Comparison of ENCODE assay signal across 10 cellular contexts in genomic region chr7:30471205-30471604, GRCh38. TPM values are rescaled to one million over a fixed set of nuclear protein-coding genes. Genes with fewer than 3 reads are reported as not detected.
DNase-seq lines count a peak whose midpoint lies in the region; ATAC-seq and TF ChIP-seq lines count a peak whose summit lies in the region.
"Had no signal": no experiment of that assay in that cellular context is flagged by ENCODE, and none has a peak within 500 bp of the region (broad histone marks: within the 10 kb centered on the region; RNA-seq: fewer than 3 reads in every experiment).

No MANE protein-coding gene starts in this region.

- POLR2A ChIA-PET in CD4-positive, alpha-beta memory T cell (lab: Charles Lee; ENCODE audit: partially characterized antibody) = interaction anchor here (0.8 kb wide), 1 partner anchor 444 kb away, joined by 3 read pairs; no protein-coding TSS in a partner anchor

- H3K36me3 ChIP-seq in CD4-positive, alpha-beta memory T cell (ENCODE audit: insufficient read depth, low read length) = no peaks in the 10 kb centered on the region
- H3K36me3 ChIP-seq in sigmoid colon = no peaks in the 10 kb centered on the region

- TF ChIP-seq EP300 in sigmoid colon (IDR thresholded peaks at IDR 0.05) = no peak

- H3K27me3 ChIP-seq in CD4-positive, alpha-beta memory T cell (ENCODE audit: insufficient read depth, low read length) = no peaks in the 10 kb centered on the region
- H3K27me3 ChIP-seq in sigmoid colon = no peaks in the 10 kb centered on the region

- DNase-seq in CD4-positive, alpha-beta memory T cell = no peak
- no peak for DNase-seq in left ventricle myocardium superior
- DNase-seq in sigmoid colon = peak; percentile 81
- no peak for DNase-seq in mesenteric fat pad (ENCODE audit: low spot score)
- no peak for DNase-seq in activated naive CD4-positive, alpha-beta T cell treated with anti-CD3 and anti-CD28 coated beads, Interleukin-2, amount 10 ng/mL, durations not matched to agents 7 days and 5 days

- peaks cover 29 to 30% of the 10 kb centered on the region in 2 donors for H3K36me3 Mint-ChIP-seq in CD4-positive, alpha-beta memory T cell
- peaks cover 39% of the 10 kb centered on the region for H3K36me3 Mint-ChIP-seq in activated naive CD4-positive, alpha-beta T cell treated with anti-CD3 and anti-CD28 coated beads, Interleukin-2, amount 10 ng/mL, durations not matched to agents 7 days and 5 days

- H3K27me3 Mint-ChIP-seq in CD4-positive, alpha-beta memory T cell = no peaks in the 10 kb centered on the region
- H3K27me3 Mint-ChIP-seq in activated naive CD4-positive, alpha-beta T cell treated with anti-CD3 and anti-CD28 coated beads, Interleukin-2, amount 10 ng/mL, durations not matched to agents 7 days and 5 days = no peaks in the 10 kb centered on the region

- no peaks in the 10 kb centered on the region for H3K9me3 ChIP-seq in CD4-positive, alpha-beta memory T cell (ENCODE audit: control insufficient read depth in 1 of 2, low read length in 2 of 2)
- no peaks in the 10 kb centered on the region for H3K9me3 ChIP-seq in sigmoid colon

- CTCF ChIA-PET in CD4-positive, alpha-beta memory T cell (lab: Charles Lee; ENCODE audit: partially characterized antibody) = no interaction called here
- CTCF ChIA-PET in activated naive CD4-positive, alpha-beta T cell treated with anti-CD3 and anti-CD28 coated beads, Interleukin-2, amount 10 ng/mL, durations not matched to agents 7 days and 5 days (lab: Charles Lee) = no interaction called here

- H3K4me1 Mint-ChIP-seq in CD4-positive, alpha-beta memory T cell = peaks cover 49 to 88% (median 70%) of the 10 kb centered on the region in 4 donors
- peaks cover 78% of the 10 kb centered on the region for H3K4me1 Mint-ChIP-seq in activated naive CD4-positive, alpha-beta T cell treated with anti-CD3 and anti-CD28 coated beads, Interleukin-2, amount 10 ng/mL, durations not matched to agents 7 days and 5 days

- intact Hi-C loops in CD4-positive, alpha-beta memory T cell (cut with micrococcal nuclease) = no loop called here
- intact Hi-C loops in left ventricle myocardium superior (cut with micrococcal nuclease) = no loop called here
- intact Hi-C loops in sigmoid colon (cut with DNase I) = loop anchor here (5.0 to 10.0 kb wide), 3 partner anchors 39 to 189 kb away; partner anchors contain the start of genes GARS1 and ZNRF2

- no peak overlapping the region for H3K4me3 ChIP-seq in CD4-positive, alpha-beta memory T cell (ENCODE audit: low read length in 2 of 2)
- no peak overlapping the region for H3K4me3 ChIP-seq in sigmoid colon
- H3K4me3 ChIP-seq: K562 had no signal

- TF ChIP-seq CTCF in sigmoid colon (IDR thresholded peaks at IDR 0.05) = no peak

- peaks cover 53% of the 10 kb centered on the region for H3K4me1 ChIP-seq in CD4-positive, alpha-beta memory T cell (ENCODE audit: insufficient read depth, low read length)
- peaks cover 0 to 67% (median 63%) of the 10 kb centered on the region in 4 donors for H3K4me1 ChIP-seq in sigmoid colon

- H3K27ac Mint-ChIP-seq in CD4-positive, alpha-beta memory T cell = peak overlapping the region in 6 of 7 donors; percentile 14 to 79 (median 52)
- H3K27ac Mint-ChIP-seq in activated naive CD4-positive, alpha-beta T cell treated with anti-CD3 and anti-CD28 coated beads, Interleukin-2, amount 10 ng/mL, durations not matched to agents 7 days and 5 days = no peak overlapping the region
- H3K27ac Mint-ChIP-seq: T-helper 1 cell treated with Interleukin-12 subunit alpha and Interleukin-12 subunit beta and Interleukin-4 antibody, amounts not matched to agents 30 μg/mL and 1 μg/mL, for 36 hours had no signal

- H3K27ac ChIP-seq in CD4-positive, alpha-beta memory T cell (ENCODE audit: low read depth, low read length) = no peak overlapping the region
- peak overlapping the region; percentile 74 to 81 (median 80) for H3K27ac ChIP-seq in sigmoid colon

- ATAC-seq in SK-N-SH treated with all-trans-retinoic acid at 6 μM for 48 hours (peak; percentile 6), left ventricle myocardium superior (peak; percentile 2), GM21723 (IDR thresholded peaks at IDR 0.05; ENCODE audit: unreplicated experiment) (no peak), HG03460 (IDR thresholded peaks at IDR 0.05; ENCODE audit: unreplicated experiment) (no peak)

- 51 to 67% methylated on average over 2 of the region's 2 CpGs for WGBS in sigmoid colon, 2 donors

- H3K9me3 Mint-ChIP-seq in CD4-positive, alpha-beta memory T cell = no peaks in the 10 kb centered on the region
- no peaks in the 10 kb centered on the region for H3K9me3 Mint-ChIP-seq in activated naive CD4-positive, alpha-beta T cell treated with anti-CD3 and anti-CD28 coated beads, Interleukin-2, amount 10 ng/mL, durations not matched to agents 7 days and 5 days
- H3K9me3 Mint-ChIP-seq: T-helper 1 cell treated with Interleukin-12 subunit alpha and Interleukin-12 subunit beta and Interleukin-4 antibody, amounts not matched to agents 30 μg/mL and 1 μg/mL, for 36 hours had no signal

- no peak for TF ChIP-seq POLR2A in sigmoid colon (IDR thresholded peaks at IDR 0.05)

- peak overlapping the region in 5 of 8 donors; percentile 11 to 64 (median 51) for H3K4me3 Mint-ChIP-seq in CD4-positive, alpha-beta memory T cell
- no peak overlapping the region for H3K4me3 Mint-ChIP-seq in activated naive CD4-positive, alpha-beta T cell treated with anti-CD3 and anti-CD28 coated beads, Interleukin-2, amount 10 ng/mL, durations not matched to agents 7 days and 5 days
- H3K4me3 Mint-ChIP-seq: T-helper 1 cell treated with Interleukin-12 subunit alpha and Interleukin-12 subunit beta and Interleukin-4 antibody, amounts not matched to agents 30 μg/mL and 1 μg/mL, for 36 hours had no signal

TF ChIP-seq in SK-N-SH treated with all-trans-retinoic acid at 6 μM for 48 hours, 23 proteins besides CTCF, POLR2A, EP300 and RAD21:
- no peak for TF ChIP-seq TCF4 (CRISPR knock-in tag; IDR thresholded peaks at IDR 0.05; ENCODE audit: borderline replicate concordance)
- TF ChIP-seq, protein P1, sequence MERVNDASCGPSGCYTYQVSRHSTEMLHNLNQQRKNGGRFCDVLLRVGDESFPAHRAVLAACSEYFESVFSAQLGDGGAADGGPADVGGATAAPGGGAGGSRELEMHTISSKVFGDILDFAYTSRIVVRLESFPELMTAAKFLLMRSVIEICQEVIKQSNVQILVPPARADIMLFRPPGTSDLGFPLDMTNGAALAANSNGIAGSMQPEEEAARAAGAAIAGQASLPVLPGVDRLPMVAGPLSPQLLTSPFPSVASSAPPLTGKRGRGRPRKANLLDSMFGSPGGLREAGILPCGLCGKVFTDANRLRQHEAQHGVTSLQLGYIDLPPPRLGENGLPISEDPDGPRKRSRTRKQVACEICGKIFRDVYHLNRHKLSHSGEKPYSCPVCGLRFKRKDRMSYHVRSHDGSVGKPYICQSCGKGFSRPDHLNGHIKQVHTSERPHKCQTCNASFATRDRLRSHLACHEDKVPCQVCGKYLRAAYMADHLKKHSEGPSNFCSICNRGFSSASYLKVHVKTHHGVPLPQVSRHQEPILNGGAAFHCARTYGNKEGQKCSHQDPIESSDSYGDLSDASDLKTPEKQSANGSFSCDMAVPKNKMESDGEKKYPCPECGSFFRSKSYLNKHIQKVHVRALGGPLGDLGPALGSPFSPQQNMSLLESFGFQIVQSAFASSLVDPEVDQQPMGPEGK (CRISPR knock-in tag; IDR thresholded peaks at IDR 0.05; ENCODE audit: borderline replicate concordance) = no peak

RNA-seq across cellular contexts. Expression of gene NOD1, which starts 7.4 kb away (rescaled TPM):
- total RNA-seq in CD4-positive, alpha-beta memory T cell = 10 to 100 TPM; 20.7 to 21.3 TPM
- 1 to 10 TPM; 5.3 to 7.3 TPM for polyA plus RNA-seq in CD4-positive, alpha-beta memory T cell
- 6.9 TPM for total RNA-seq in left ventricle myocardium superior
- 10 to 100 TPM in 2 of 4 donors, 1 to 10 TPM in 2; 5.9 to 17.5 (median 9.3) TPM for total RNA-seq in sigmoid colon
- polyA plus RNA-seq in sigmoid colon = 10 to 100 TPM in 1 of 3 donors, 1 to 10 TPM in 2; 3.0 to 14.1 (median 3.0) TPM
- 41.8 TPM for total RNA-seq in mesenteric fat pad

RNA-seq across cellular contexts. Expression of gene GGCT, which starts 33.4 kb away (rescaled TPM):
- total RNA-seq in CD4-positive, alpha-beta memory T cell = 10 to 100 TPM; 11.0 to 11.9 TPM
- 10 to 100 TPM; 19.7 to 23.2 TPM for polyA plus RNA-seq in CD4-positive, alpha-beta memory T cell
- total RNA-seq in left ventricle myocardium superior = 18.2 TPM
- total RNA-seq in sigmoid colon = 10 to 100 TPM; 18.8 to 40.9 (median 24.1) TPM
- 10 to 100 TPM; 64.9 to 97.3 (median 87.3) TPM for polyA plus RNA-seq in sigmoid colon
- 165 TPM for total RNA-seq in mesenteric fat pad

Comparison
In these comparisons a context has a peak if more than half of its experiments do, and no peak if none do; other contexts are left out.
1. ATAC-seq: peak in SK-N-SH treated with all-trans-retinoic acid at 6 μM for 48 hours (single experiment) and left ventricle myocardium superior (single experiment); none in GM21723 (single experiment) and HG03460 (single experiment).